In genomic region chr17:40113961-40114272, GRCh38 we compare ENCODE assay signal across 1 cellular context.
TF ChIP-seq lines count a peak whose summit lies in the region.

No MANE protein-coding gene starts in this region.

TF ChIP-seq in endothelial cell of umbilical vein, 7 proteins besides CTCF, POLR2A, EP300 and RAD21:
- TF ChIP-seq JUN (IDR thresholded peaks at IDR 0.05; ENCODE audit: borderline replicate concordance, insufficient read depth, insufficient read length, low read depth) (no peak), MYC (IDR thresholded peaks at IDR 0.05; ENCODE audit: low read depth, low read length) (no peak), EZH2 (IDR thresholded peaks at IDR 0.05; ENCODE audit: borderline replicate concordance, low read depth, low read length, severe bottlenecking) (no peak), POLR2AphosphoS5 (IDR thresholded peaks at IDR 0.05; ENCODE audit: insufficient read depth, low read depth, low read length) (no peak), MAX (IDR thresholded peaks at IDR 0.05; ENCODE audit: insufficient read depth, insufficient read length) (no peak), FOS (IDR thresholded peaks at IDR 0.05; ENCODE audit: borderline replicate concordance, insufficient read depth, low read length) (no peak), GATA2 (IDR thresholded peaks at IDR 0.05; ENCODE audit: insufficient read depth, insufficient read length, low read depth, low read length) (no peak)
